ENCODE assay signal across 11 cellular contexts in genomic region chr1:178038372-178038771, GRCh38. TPM values are rescaled to one million over a fixed set of nuclear protein-coding genes. Genes with fewer than 3 reads are reported as not detected.
DNase-seq lines count a peak whose midpoint lies in the region; TF ChIP-seq lines count a peak whose summit lies in the region.
"Had no signal": no experiment of that assay in that cellular context is flagged by ENCODE, and none has a peak within 500 bp of the region (broad histone marks: within the 10 kb centered on the region; RNA-seq: fewer than 3 reads in every experiment).

No MANE protein-coding gene starts in this region.

- DNase-seq in AG04450 (ENCODE audit: low read depth, low spot score), result no peak
- DNase-seq in glutamatergic neuron, result no peak
- DNase-seq in progenitor cell of endocrine pancreas (ENCODE audit: low spot score, unreplicated experiment), result no peak
- DNase-seq in OCI-M2 (lab: John Stamatoyannopoulos, UW; ENCODE audit: unreplicated experiment), result no peak
- DNase-seq in effector memory CD4-positive, alpha-beta T cell, result no peak
- no peak for DNase-seq in activated CD4-positive, alpha-beta memory T cell treated with anti-CD3 and anti-CD28 coated beads for 36 hours
- no peak for DNase-seq in NCI-H2107 (lab: John Stamatoyannopoulos, UW)
- DNase-seq: activated naive CD8-positive, alpha-beta T cell treated with anti-CD3 and anti-CD28 coated beads for 36 hours; CD4-positive, CD25-positive, alpha-beta regulatory T cell; OCI-M1 had no signal

- H3K27ac ChIP-seq in AG04450 (ENCODE audit: low read depth, low read length), result no peak overlapping the region
- no peak overlapping the region for H3K27ac ChIP-seq in effector memory CD4-positive, alpha-beta T cell (ENCODE audit: insufficient read depth, low read length, poor library complexity, severe bottlenecking)

- H3K4me1 ChIP-seq in effector memory CD4-positive, alpha-beta T cell (ENCODE audit: control insufficient read depth, insufficient read depth, low read length, poor library complexity, severe bottlenecking), result no peaks in the 10 kb centered on the region

- H3K36me3 Mint-ChIP-seq in glutamatergic neuron (ENCODE audit: unreplicated experiment) (no peaks in the 10 kb centered on the region), progenitor cell of endocrine pancreas (ENCODE audit: insufficient read depth) (no peaks in the 10 kb centered on the region)
- no peaks in the 10 kb centered on the region for H3K36me3 Mint-ChIP-seq in activated CD4-positive, alpha-beta memory T cell treated with anti-CD3 and anti-CD28 coated beads for 36 hours
- H3K36me3 Mint-ChIP-seq: activated naive CD8-positive, alpha-beta T cell treated with anti-CD3 and anti-CD28 coated beads for 36 hours; CD4-positive, CD25-positive, alpha-beta regulatory T cell had no signal

- no peak overlapping the region for H3K27ac Mint-ChIP-seq in glutamatergic neuron (ENCODE audit: unreplicated experiment)
- no peak overlapping the region for H3K27ac Mint-ChIP-seq in progenitor cell of endocrine pancreas
- no peak overlapping the region for H3K27ac Mint-ChIP-seq in activated CD4-positive, alpha-beta memory T cell treated with anti-CD3 and anti-CD28 coated beads for 36 hours
- H3K27ac Mint-ChIP-seq: activated naive CD8-positive, alpha-beta T cell treated with anti-CD3 and anti-CD28 coated beads for 36 hours had no signal

- TF ChIP-seq CTCF in AG04450 (IDR thresholded peaks at IDR 0.05; ENCODE audit: low read depth, low read length) (no peak), WI38 (IDR thresholded peaks at IDR 0.05; ENCODE audit: low read depth, low read length) (no peak), glutamatergic neuron (IDR thresholded peaks at IDR 0.05; ENCODE audit: partially characterized antibody, unreplicated experiment) (no peak), progenitor cell of endocrine pancreas (IDR thresholded peaks at IDR 0.05; ENCODE audit: unreplicated experiment) (no peak)

- H3K9me3 ChIP-seq in AG04450 (ENCODE audit: control insufficient read depth, insufficient read depth, low read length), result no peaks in the 10 kb centered on the region; the same call in 1 of the 2 replicates
- no peaks in the 10 kb centered on the region for H3K9me3 ChIP-seq in effector memory CD4-positive, alpha-beta T cell (ENCODE audit: control insufficient read depth, low read length)

- peak overlapping the region; percentile 64 for H3K4me3 ChIP-seq in AG04450 (ENCODE audit: low read depth, low read length)
- peak overlapping the region; percentile 67 for H3K4me3 ChIP-seq in WI38 (ENCODE audit: low read depth, low read length)
- no peak overlapping the region for H3K4me3 ChIP-seq in effector memory CD4-positive, alpha-beta T cell (ENCODE audit: insufficient read depth, low read depth, low read length, poor library complexity, severe bottlenecking)

- POLR2A ChIA-PET in AG04450 (lab: Yijun Ruan, JAX), result no interaction called here
- POLR2A ChIA-PET in activated CD4-positive, alpha-beta memory T cell treated with anti-CD3 and anti-CD28 coated beads for 36 hours (lab: Charles Lee), result no interaction called here

- intact Hi-C loops in activated CD4-positive, alpha-beta memory T cell treated with anti-CD3 and anti-CD28 coated beads for 36 hours (cut with micrococcal nuclease), result no loop called here

- no peaks in the 10 kb centered on the region for H3K27me3 ChIP-seq in AG04450 (ENCODE audit: control insufficient read depth, insufficient read depth, low read length)
- no peaks in the 10 kb centered on the region for H3K27me3 ChIP-seq in effector memory CD4-positive, alpha-beta T cell (replicated peaks; ENCODE audit: control insufficient read depth, insufficient read depth, low read length, poor library complexity, severe bottlenecking)

- H3K27me3 Mint-ChIP-seq in glutamatergic neuron (ENCODE audit: unreplicated experiment) (peaks cover 3% of the 10 kb centered on the region), progenitor cell of endocrine pancreas (peaks cover 7% of the 10 kb centered on the region)
- peaks cover 8% of the 10 kb centered on the region for H3K27me3 Mint-ChIP-seq in activated CD4-positive, alpha-beta memory T cell treated with anti-CD3 and anti-CD28 coated beads for 36 hours

- H3K4me3 Mint-ChIP-seq in glutamatergic neuron (ENCODE audit: unreplicated experiment), result peak overlapping the region; percentile 63
- peak overlapping the region; percentile 72 for H3K4me3 Mint-ChIP-seq in progenitor cell of endocrine pancreas (ENCODE audit: low read depth)
- H3K4me3 Mint-ChIP-seq in activated CD4-positive, alpha-beta memory T cell treated with anti-CD3 and anti-CD28 coated beads for 36 hours, result no peak overlapping the region
- H3K4me3 Mint-ChIP-seq: activated naive CD8-positive, alpha-beta T cell treated with anti-CD3 and anti-CD28 coated beads for 36 hours; CD4-positive, CD25-positive, alpha-beta regulatory T cell had no signal

- H3K4me1 Mint-ChIP-seq in glutamatergic neuron (ENCODE audit: low read depth, unreplicated experiment) (no peaks in the 10 kb centered on the region), progenitor cell of endocrine pancreas (ENCODE audit: low read depth) (peaks cover 3% of the 10 kb centered on the region)
- H3K4me1 Mint-ChIP-seq in activated CD4-positive, alpha-beta memory T cell treated with anti-CD3 and anti-CD28 coated beads for 36 hours (ENCODE audit: low read depth), result no peaks in the 10 kb centered on the region
- H3K4me1 Mint-ChIP-seq: activated naive CD8-positive, alpha-beta T cell treated with anti-CD3 and anti-CD28 coated beads for 36 hours; CD4-positive, CD25-positive, alpha-beta regulatory T cell had no signal

- CTCF ChIA-PET in AG04450 (lab: Charles Lee), result interaction anchor here (0.7 to 2.1 kb wide), 8 partner anchors 9 to 1833 kb away, joined by 3 to 10 read pairs (median 6); no protein-coding TSS in a partner anchor
- CTCF ChIA-PET in activated CD4-positive, alpha-beta memory T cell treated with anti-CD3 and anti-CD28 coated beads for 36 hours (lab: Charles Lee), result no interaction called here

- H3K9me3 Mint-ChIP-seq in glutamatergic neuron (ENCODE audit: unreplicated experiment) (peaks cover 3% of the 10 kb centered on the region), progenitor cell of endocrine pancreas (ENCODE audit: low read depth) (peaks cover 2% of the 10 kb centered on the region)
- peaks cover 16% of the 10 kb centered on the region for H3K9me3 Mint-ChIP-seq in activated CD4-positive, alpha-beta memory T cell treated with anti-CD3 and anti-CD28 coated beads for 36 hours

- H3K36me3 ChIP-seq in effector memory CD4-positive, alpha-beta T cell (ENCODE audit: control insufficient read depth, insufficient read depth, low read length), result no peaks in the 10 kb centered on the region

RNA-seq across cellular contexts. Expression of gene RASAL2, which starts 55.5 kb away (rescaled TPM):
- polyA plus RNA-seq in AG04450 (2011; rRNA removed), result 17.8 and 21.4 TPM in 2 replicates
- polyA minus RNA-seq in AG04450 (2011; rRNA and poly(A)+ RNA removed), result 40.1 and 43.2 TPM in 2 replicates
- total RNA-seq in glutamatergic neuron (ENCODE audit: unreplicated experiment) (12.4 TPM), progenitor cell of endocrine pancreas (28.5 and 30.5 TPM in 2 replicates)
- not detected for total RNA-seq in activated CD4-positive, alpha-beta memory T cell treated with anti-CD3 and anti-CD28 coated beads for 36 hours
- total RNA-seq: activated naive CD8-positive, alpha-beta T cell treated with anti-CD3 and anti-CD28 coated beads for 36 hours; CD4-positive, CD25-positive, alpha-beta regulatory T cell had no signal
- polyA plus RNA-seq: CD4-positive, CD25-positive, alpha-beta regulatory T cell had no signal

Comparison
In these comparisons a context has a peak if more than half of its experiments do, and no peak if none do; other contexts are left out.
1. RNA of gene RASAL2, which starts 55.5 kb away (total RNA-seq): 28.5 to 30.5 TPM in progenitor cell of endocrine pancreas and 12.4 TPM in glutamatergic neuron (single experiment); not detected in activated CD4-positive, alpha-beta memory T cell treated with anti-CD3 and anti-CD28 coated beads for 36 hours; every median in the first group is over 10 times any median in the second.